Comparison of ENCODE assay signal across 2 cellular contexts in the genomic region with DNA sequence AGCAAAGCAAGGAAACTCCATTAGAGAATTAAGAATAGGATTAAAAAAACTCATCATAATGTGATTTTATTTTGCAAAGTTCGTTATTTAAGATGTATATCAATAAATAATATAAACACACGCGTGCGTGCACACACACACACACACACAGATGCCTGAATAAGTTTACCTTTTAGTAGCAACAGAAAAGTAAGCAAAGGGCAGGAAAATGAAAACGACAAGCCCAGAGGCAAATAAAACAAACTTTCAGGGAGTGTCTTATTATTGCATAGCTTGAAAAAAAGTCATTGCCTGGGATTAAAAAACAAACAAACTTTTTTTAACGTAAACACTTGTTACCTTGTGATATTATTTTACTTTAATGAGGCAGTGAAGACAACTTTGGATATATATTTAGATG.
TF ChIP-seq lines count a peak whose summit lies in the region.

No MANE protein-coding gene starts in this region.

TF ChIP-seq in A549, 52 proteins besides CTCF, POLR2A, EP300 and RAD21 (continued from another document):
- no peak for TF ChIP-seq PHF8 (IDR thresholded peaks at IDR 0.05; ENCODE audit: borderline replicate concordance, low read depth)
- TF ChIP-seq, protein P1, sequence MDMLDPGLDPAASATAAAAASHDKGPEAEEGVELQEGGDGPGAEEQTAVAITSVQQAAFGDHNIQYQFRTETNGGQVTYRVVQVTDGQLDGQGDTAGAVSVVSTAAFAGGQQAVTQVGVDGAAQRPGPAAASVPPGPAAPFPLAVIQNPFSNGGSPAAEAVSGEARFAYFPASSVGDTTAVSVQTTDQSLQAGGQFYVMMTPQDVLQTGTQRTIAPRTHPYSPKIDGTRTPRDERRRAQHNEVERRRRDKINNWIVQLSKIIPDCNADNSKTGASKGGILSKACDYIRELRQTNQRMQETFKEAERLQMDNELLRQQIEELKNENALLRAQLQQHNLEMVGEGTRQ (IDR thresholded peaks at IDR 0.05), result no peak
- TF ChIP-seq MAZ (IDR thresholded peaks at IDR 0.05; ENCODE audit: borderline replicate concordance, low read depth, low read length), result no peak

TF ChIP-seq in HepG2, 621 proteins besides CTCF, POLR2A, EP300 and RAD21:
- TF ChIP-seq, protein P2, sequence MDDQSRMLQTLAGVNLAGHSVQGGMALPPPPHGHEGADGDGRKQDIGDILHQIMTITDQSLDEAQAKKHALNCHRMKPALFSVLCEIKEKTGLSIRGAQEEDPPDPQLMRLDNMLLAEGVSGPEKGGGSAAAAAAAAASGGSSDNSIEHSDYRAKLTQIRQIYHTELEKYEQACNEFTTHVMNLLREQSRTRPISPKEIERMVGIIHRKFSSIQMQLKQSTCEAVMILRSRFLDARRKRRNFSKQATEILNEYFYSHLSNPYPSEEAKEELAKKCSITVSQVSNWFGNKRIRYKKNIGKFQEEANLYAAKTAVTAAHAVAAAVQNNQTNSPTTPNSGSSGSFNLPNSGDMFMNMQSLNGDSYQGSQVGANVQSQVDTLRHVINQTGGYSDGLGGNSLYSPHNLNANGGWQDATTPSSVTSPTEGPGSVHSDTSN (CRISPR knock-in tag; IDR thresholded peaks at IDR 0.05; ENCODE audit: borderline replicate concordance), result no peak
- TF ChIP-seq ZNF24 (IDR thresholded peaks at IDR 0.05), result no peak
- TF ChIP-seq ZNF720 (CRISPR knock-in tag; IDR thresholded peaks at IDR 0.05), result no peak
- TF ChIP-seq ZNF335 (CRISPR knock-in tag; IDR thresholded peaks at IDR 0.05), result no peak
- no peak for TF ChIP-seq TRIM24 (CRISPR knock-in tag; IDR thresholded peaks at IDR 0.05)
- TF ChIP-seq, protein P1 (IDR thresholded peaks at IDR 0.05; ENCODE audit: low read depth, low read length), result no peak
- TF ChIP-seq, protein P1 (CRISPR knock-in tag; IDR thresholded peaks at IDR 0.05; ENCODE audit: borderline replicate concordance), result no peak
- TF ChIP-seq, protein P3, sequence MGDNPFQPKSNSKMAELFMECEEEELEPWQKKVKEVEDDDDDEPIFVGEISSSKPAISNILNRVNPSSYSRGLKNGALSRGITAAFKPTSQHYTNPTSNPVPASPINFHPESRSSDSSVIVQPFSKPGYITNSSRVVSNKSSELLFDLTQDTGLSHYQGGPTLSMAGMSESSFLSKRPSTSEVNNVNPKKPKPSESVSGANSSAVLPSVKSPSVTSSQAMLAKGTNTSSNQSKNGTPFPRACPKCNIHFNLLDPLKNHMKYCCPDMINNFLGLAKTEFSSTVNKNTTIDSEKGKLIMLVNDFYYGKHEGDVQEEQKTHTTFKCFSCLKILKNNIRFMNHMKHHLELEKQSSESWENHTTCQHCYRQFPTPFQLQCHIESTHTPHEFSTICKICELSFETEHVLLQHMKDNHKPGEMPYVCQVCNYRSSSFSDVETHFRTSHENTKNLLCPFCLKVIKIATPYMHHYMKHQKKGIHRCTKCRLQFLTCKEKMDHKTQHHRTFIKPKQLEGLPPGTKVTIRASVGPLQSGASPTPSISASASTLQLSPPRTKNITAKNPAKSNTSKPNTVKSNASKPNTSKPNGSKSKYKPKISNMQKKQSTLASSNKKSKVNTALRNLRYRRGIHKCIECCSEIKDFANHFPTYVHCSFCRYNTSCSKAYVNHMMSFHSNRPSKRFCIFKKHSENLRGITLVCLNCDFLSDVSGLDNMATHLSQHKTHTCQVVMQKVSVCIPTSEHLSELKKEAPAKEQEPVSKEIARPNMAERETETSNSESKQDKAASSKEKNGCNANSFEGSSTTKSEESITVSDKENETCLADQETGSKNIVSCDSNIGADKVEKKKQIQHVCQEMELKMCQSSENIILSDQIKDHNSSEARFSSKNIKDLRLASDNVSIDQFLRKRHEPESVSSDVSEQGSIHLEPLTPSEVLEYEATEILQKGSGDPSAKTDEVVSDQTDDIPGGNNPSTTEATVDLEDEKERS (CRISPR knock-in tag; IDR thresholded peaks at IDR 0.05), result no peak
- no peak for TF ChIP-seq SP4 (CRISPR knock-in tag; IDR thresholded peaks at IDR 0.05)
- TF ChIP-seq ZNF777 (CRISPR knock-in tag; IDR thresholded peaks at IDR 0.05), result no peak
- TF ChIP-seq, protein P4, sequence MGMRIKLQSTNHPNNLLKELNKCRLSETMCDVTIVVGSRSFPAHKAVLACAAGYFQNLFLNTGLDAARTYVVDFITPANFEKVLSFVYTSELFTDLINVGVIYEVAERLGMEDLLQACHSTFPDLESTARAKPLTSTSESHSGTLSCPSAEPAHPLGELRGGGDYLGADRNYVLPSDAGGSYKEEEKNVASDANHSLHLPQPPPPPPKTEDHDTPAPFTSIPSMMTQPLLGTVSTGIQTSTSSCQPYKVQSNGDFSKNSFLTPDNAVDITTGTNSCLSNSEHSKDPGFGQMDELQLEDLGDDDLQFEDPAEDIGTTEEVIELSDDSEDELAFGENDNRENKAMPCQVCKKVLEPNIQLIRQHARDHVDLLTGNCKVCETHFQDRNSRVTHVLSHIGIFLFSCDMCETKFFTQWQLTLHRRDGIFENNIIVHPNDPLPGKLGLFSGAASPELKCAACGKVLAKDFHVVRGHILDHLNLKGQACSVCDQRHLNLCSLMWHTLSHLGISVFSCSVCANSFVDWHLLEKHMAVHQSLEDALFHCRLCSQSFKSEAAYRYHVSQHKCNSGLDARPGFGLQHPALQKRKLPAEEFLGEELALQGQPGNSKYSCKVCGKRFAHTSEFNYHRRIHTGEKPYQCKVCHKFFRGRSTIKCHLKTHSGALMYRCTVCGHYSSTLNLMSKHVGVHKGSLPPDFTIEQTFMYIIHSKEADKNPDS (CRISPR knock-in tag; IDR thresholded peaks at IDR 0.05), result no peak
- TF ChIP-seq HNRNPH1 (optimal IDR thresholded peaks at IDR 0.05; ENCODE audit: low read depth, low read length), result no peak
- no peak for TF ChIP-seq PITX1 (CRISPR knock-in tag; IDR thresholded peaks at IDR 0.05)
- TF ChIP-seq, protein P5, sequence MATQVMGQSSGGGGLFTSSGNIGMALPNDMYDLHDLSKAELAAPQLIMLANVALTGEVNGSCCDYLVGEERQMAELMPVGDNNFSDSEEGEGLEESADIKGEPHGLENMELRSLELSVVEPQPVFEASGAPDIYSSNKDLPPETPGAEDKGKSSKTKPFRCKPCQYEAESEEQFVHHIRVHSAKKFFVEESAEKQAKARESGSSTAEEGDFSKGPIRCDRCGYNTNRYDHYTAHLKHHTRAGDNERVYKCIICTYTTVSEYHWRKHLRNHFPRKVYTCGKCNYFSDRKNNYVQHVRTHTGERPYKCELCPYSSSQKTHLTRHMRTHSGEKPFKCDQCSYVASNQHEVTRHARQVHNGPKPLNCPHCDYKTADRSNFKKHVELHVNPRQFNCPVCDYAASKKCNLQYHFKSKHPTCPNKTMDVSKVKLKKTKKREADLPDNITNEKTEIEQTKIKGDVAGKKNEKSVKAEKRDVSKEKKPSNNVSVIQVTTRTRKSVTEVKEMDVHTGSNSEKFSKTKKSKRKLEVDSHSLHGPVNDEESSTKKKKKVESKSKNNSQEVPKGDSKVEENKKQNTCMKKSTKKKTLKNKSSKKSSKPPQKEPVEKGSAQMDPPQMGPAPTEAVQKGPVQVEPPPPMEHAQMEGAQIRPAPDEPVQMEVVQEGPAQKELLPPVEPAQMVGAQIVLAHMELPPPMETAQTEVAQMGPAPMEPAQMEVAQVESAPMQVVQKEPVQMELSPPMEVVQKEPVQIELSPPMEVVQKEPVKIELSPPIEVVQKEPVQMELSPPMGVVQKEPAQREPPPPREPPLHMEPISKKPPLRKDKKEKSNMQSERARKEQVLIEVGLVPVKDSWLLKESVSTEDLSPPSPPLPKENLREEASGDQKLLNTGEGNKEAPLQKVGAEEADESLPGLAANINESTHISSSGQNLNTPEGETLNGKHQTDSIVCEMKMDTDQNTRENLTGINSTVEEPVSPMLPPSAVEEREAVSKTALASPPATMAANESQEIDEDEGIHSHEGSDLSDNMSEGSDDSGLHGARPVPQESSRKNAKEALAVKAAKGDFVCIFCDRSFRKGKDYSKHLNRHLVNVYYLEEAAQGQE (IDR thresholded peaks at IDR 0.05; ENCODE audit: borderline replicate concordance in 1 of 2, low read depth in 1 of 2, low read length in 2 of 2), result no peak
- no peak for TF ChIP-seq ZNF331 (CRISPR knock-in tag; IDR thresholded peaks at IDR 0.05)
- TF ChIP-seq CHD2 (IDR thresholded peaks at IDR 0.05; ENCODE audit: low read depth, low read length), result no peak
- TF ChIP-seq RARA (CRISPR knock-in tag; IDR thresholded peaks at IDR 0.05), result no peak
- TF ChIP-seq ZBTB7A (CRISPR knock-in tag; IDR thresholded peaks at IDR 0.05), result no peak
